In genomic region chr7:22681852-22682657, GRCh38 we compare ENCODE assay signal across 17 cellular contexts. TPM values are rescaled to one million over a fixed set of nuclear protein-coding genes. Genes with fewer than 3 reads are reported as not detected.
DNase-seq lines count a peak whose midpoint lies in the region; ATAC-seq and TF ChIP-seq lines count a peak whose summit lies in the region.
"Had no signal": no experiment of that assay in that cellular context is flagged by ENCODE, and none has a peak within 500 bp of the region (broad histone marks: within the 10 kb centered on the region; RNA-seq: fewer than 3 reads in every experiment).

No MANE protein-coding gene starts in this region.

- no peak for TF ChIP-seq CTCF in IMR-90 (conservative IDR thresholded peaks at IDR 0.05; ENCODE audit: low read depth, low read length)
- TF ChIP-seq CTCF in activated B cell treated with CpG ODN at 0.5 μM for 24 hours (IDR thresholded peaks at IDR 0.05) = no peak

- H2AK9ac ChIP-seq in IMR-90 (replicated peaks; ENCODE audit: low read depth, low read length, poor library complexity) = no peak overlapping the region

- TF ChIP-seq POLR2A in IMR-90 (IDR thresholded peaks at IDR 0.05; ENCODE audit: low read depth, low read length) = no peak

- TF ChIP-seq RAD21 in IMR-90 (IDR thresholded peaks at IDR 0.05; ENCODE audit: low read length) = no peak

- H2BK20ac ChIP-seq in IMR-90 (ENCODE audit: low read depth, low read length) = 0 out of 2 replicates have a peak overlapping the region, but pooled peaks have one; percentile 48

- no peak overlapping the region for H3K4me3 ChIP-seq in IMR-90 (ENCODE audit: insufficient read depth, low read depth, low read length)
- H3K4me3 ChIP-seq: Peyer's patch had no signal

- no peak overlapping the region for H3K27ac ChIP-seq in IMR-90 (ENCODE audit: insufficient read depth, low read length)
- H3K27ac ChIP-seq: Peyer's patch had no signal

- no peak overlapping the region for H2AFZ ChIP-seq in IMR-90 (replicated peaks; ENCODE audit: low read length, poor library complexity)

- peak overlapping the region; percentile 74; the same call in 1 of the 2 replicates for H3K14ac ChIP-seq in IMR-90 (replicated peaks; ENCODE audit: low read depth, low read length)

- H2BK15ac ChIP-seq in IMR-90 (ENCODE audit: low read depth, low read length) = 0 out of 3 replicates have a peak overlapping the region, but pooled peaks have one; percentile 43

- no peak overlapping the region for H2BK5ac ChIP-seq in IMR-90 (ENCODE audit: low read depth, low read length, poor library complexity, severe bottlenecking)

- H3K4me1 ChIP-seq in IMR-90 (ENCODE audit: control insufficient read depth, insufficient read depth, low read length) = peaks cover 3% of the 10 kb centered on the region; the same call in 1 of the 2 replicates
- H3K4me1 ChIP-seq: Peyer's patch had no signal

- peaks cover 70% of the 10 kb centered on the region for H3K4me1 Mint-ChIP-seq in activated naive CD4-positive, alpha-beta T cell treated with anti-CD3 and anti-CD28 coated beads, Interleukin-2, amount 10 ng/mL, durations not matched to agents 7 days and 5 days
- H3K4me1 Mint-ChIP-seq in activated B cell treated with CpG ODN at 0.5 μM for 24 hours = peaks cover 93% of the 10 kb centered on the region
- H3K4me1 Mint-ChIP-seq in stimulated activated memory B cell treated with anti-CD40 and anti-IgM and Interleukin-4, amounts not matched to agents 10 μg/mL and 1 μg/mL and 100 μg/mL, for 72 hours = peaks cover 57% of the 10 kb centered on the region
- H3K4me1 Mint-ChIP-seq in activated CD8-positive, alpha-beta memory T cell treated with anti-CD3 and anti-CD28 coated beads, Interleukin-2, amount 10 ng/mL, durations not matched to agents 7 days and 5 days = peaks cover 43% of the 10 kb centered on the region

- no peak overlapping the region for H3K4me2 ChIP-seq in IMR-90 (ENCODE audit: low read depth, low read length)

- peaks cover 32% of the 10 kb centered on the region for H3K36me3 Mint-ChIP-seq in activated naive CD4-positive, alpha-beta T cell treated with anti-CD3 and anti-CD28 coated beads, Interleukin-2, amount 10 ng/mL, durations not matched to agents 7 days and 5 days
- H3K36me3 Mint-ChIP-seq in activated B cell treated with CpG ODN at 0.5 μM for 24 hours (ENCODE audit: low read depth) = peaks cover 28% of the 10 kb centered on the region
- H3K36me3 Mint-ChIP-seq in stimulated activated memory B cell treated with anti-CD40 and anti-IgM and Interleukin-4, amounts not matched to agents 10 μg/mL and 1 μg/mL and 100 μg/mL, for 72 hours = peaks cover 6% of the 10 kb centered on the region
- H3K36me3 Mint-ChIP-seq in activated CD8-positive, alpha-beta memory T cell treated with anti-CD3 and anti-CD28 coated beads, Interleukin-2, amount 10 ng/mL, durations not matched to agents 7 days and 5 days = peaks cover 16% of the 10 kb centered on the region

- H2AK5ac ChIP-seq in IMR-90 (ENCODE audit: low read depth, low read length) = peak overlapping the region; percentile 77; the same call in 1 of the 2 replicates

- H3K9ac ChIP-seq in IMR-90 (ENCODE audit: low read depth, low read length) = no peak overlapping the region

- ATAC-seq in IMR-90 (ENCODE audit: low read depth) = 0 out of 2 replicates have a peak, but pooled peaks have one; percentile 17
- ATAC-seq in activated B cell treated with CpG ODN at 0.5 μM for 24 hours (ENCODE audit: low read depth) = no peak
- ATAC-seq in stimulated activated memory B cell treated with anti-CD40 and anti-IgM and Interleukin-4, amounts not matched to agents 10 μg/mL and 1 μg/mL and 100 μg/mL, for 72 hours = no peak
- no peak for ATAC-seq in activated CD8-positive, alpha-beta memory T cell treated with anti-CD3 and anti-CD28 coated beads, Interleukin-2, amount 10 ng/mL, durations not matched to agents 7 days and 5 days
- ATAC-seq: Right ventricle myocardium inferior had no signal

- POLR2A ChIA-PET in IMR-90 (lab: Charles Lee; ENCODE audit: unreplicated experiment) = interaction anchor here (0.6 kb wide), 1 partner anchor 321 kb away, joined by 3 read pairs; no protein-coding TSS in a partner anchor
- POLR2A ChIA-PET in activated B cell treated with CpG ODN at 0.5 μM for 24 hours (lab: Charles Lee) = interaction anchor here (1.1 to 2.6 kb wide), 6 partner anchors 14 to 45 kb away, joined by 3 to 15 read pairs (median 6); partner anchors contain the start of gene IL6

- no peak for DNase-seq in activated naive CD4-positive, alpha-beta T cell treated with anti-CD3 and anti-CD28 coated beads, Interleukin-2, amount 10 ng/mL, durations not matched to agents 7 days and 5 days
- DNase-seq in activated naive CD4-positive, alpha-beta T cell treated with anti-CD3 and anti-CD28 coated beads, Interleukin-2, amount 50 U/mL, for 16 hours = no peak
- DNase-seq in IMR-90 = no peak
- DNase-seq in activated B cell treated with CpG ODN at 0.5 μM for 24 hours = no peak
- DNase-seq in activated CD8-positive, alpha-beta memory T cell treated with anti-CD3 and anti-CD28 coated beads, Interleukin-2, amount 10 ng/mL, durations not matched to agents 7 days and 5 days = no peak
- DNase-seq in LoVo (ENCODE audit: low spot score) = no peak
- DNase-seq: COR-L47, EL, H9, NCI-H1048, NCI-H1436 treated with DMSO at 0.1 percent for 48 hours, Peyer's patch had no signal

- peak overlapping the region; percentile 13; the same call in 1 of the 2 replicates for H2BK120ac ChIP-seq in IMR-90 (ENCODE audit: low read depth, low read length)

- H4K20me1 ChIP-seq in IMR-90 (ENCODE audit: insufficient read depth, low read length) = no peaks in the 10 kb centered on the region

- peak overlapping the region; percentile 52; the same call in 1 of the 2 replicates for H3K18ac ChIP-seq in IMR-90 (ENCODE audit: low read depth, low read length)

- H3K9me1 ChIP-seq in IMR-90 (ENCODE audit: insufficient read depth, low read length) = no peaks in the 10 kb centered on the region; the same call in 1 of the 2 replicates

- peak overlapping the region; percentile 39 for H3K4ac ChIP-seq in IMR-90 (ENCODE audit: low read depth, low read length)

- H4K8ac ChIP-seq in IMR-90 (ENCODE audit: low read depth in 2 of 2, low read length in 2 of 2) = no peak overlapping the region

- H3K9me3 Mint-ChIP-seq in activated naive CD4-positive, alpha-beta T cell treated with anti-CD3 and anti-CD28 coated beads, Interleukin-2, amount 10 ng/mL, durations not matched to agents 7 days and 5 days = peaks cover 16% of the 10 kb centered on the region
- peaks cover 10% of the 10 kb centered on the region for H3K9me3 Mint-ChIP-seq in activated B cell treated with CpG ODN at 0.5 μM for 24 hours
- H3K9me3 Mint-ChIP-seq in stimulated activated memory B cell treated with anti-CD40 and anti-IgM and Interleukin-4, amounts not matched to agents 10 μg/mL and 1 μg/mL and 100 μg/mL, for 72 hours = peaks cover 5% of the 10 kb centered on the region
- peaks cover 5% of the 10 kb centered on the region for H3K9me3 Mint-ChIP-seq in activated CD8-positive, alpha-beta memory T cell treated with anti-CD3 and anti-CD28 coated beads, Interleukin-2, amount 10 ng/mL, durations not matched to agents 7 days and 5 days (ENCODE audit: low read depth)
- H3K9me3 Mint-ChIP-seq: H9 had no signal

- no peak overlapping the region for H3K56ac ChIP-seq in IMR-90 (ENCODE audit: extremely low read depth, insufficient read depth, low read length)

- H4K91ac ChIP-seq in IMR-90 (ENCODE audit: insufficient read depth, low read depth, low read length) = no peak overlapping the region

- no TSS peak for BruUV-seq in IMR-90 (replicated peaks; lab: Mats Ljungman, UMichigan)

- no peaks in the 10 kb centered on the region for H3K9me3 ChIP-seq in IMR-90 (ENCODE audit: control insufficient read depth, insufficient read depth, low read length)
- H3K9me3 ChIP-seq: Peyer's patch had no signal

- in situ Hi-C loops in IMR-90 (cut with MboI; ENCODE audit: low sequenced_read_pairs) = no loop called here

- H3K36me3 ChIP-seq in IMR-90 (ENCODE audit: control insufficient read depth, insufficient read depth, low read length) = no peaks in the 10 kb centered on the region
- H3K36me3 ChIP-seq: Peyer's patch had no signal

- no peaks in the 10 kb centered on the region for H3K79me1 ChIP-seq in IMR-90 (ENCODE audit: low read depth in 1 of 2, low read length in 2 of 2)

- H3K27ac Mint-ChIP-seq in activated naive CD4-positive, alpha-beta T cell treated with anti-CD3 and anti-CD28 coated beads, Interleukin-2, amount 10 ng/mL, durations not matched to agents 7 days and 5 days = peak overlapping the region; percentile 67
- H3K27ac Mint-ChIP-seq in activated B cell treated with CpG ODN at 0.5 μM for 24 hours = peak overlapping the region; percentile 51
- peak overlapping the region; percentile 7 for H3K27ac Mint-ChIP-seq in stimulated activated memory B cell treated with anti-CD40 and anti-IgM and Interleukin-4, amounts not matched to agents 10 μg/mL and 1 μg/mL and 100 μg/mL, for 72 hours
- no peak overlapping the region for H3K27ac Mint-ChIP-seq in activated CD8-positive, alpha-beta memory T cell treated with anti-CD3 and anti-CD28 coated beads, Interleukin-2, amount 10 ng/mL, durations not matched to agents 7 days and 5 days
- H3K27ac Mint-ChIP-seq: H9 had no signal

- intact Hi-C loops in IMR-90 (cut with micrococcal nuclease) = no loop called here
- intact Hi-C loops in activated B cell treated with CpG ODN at 0.5 μM for 24 hours (cut with micrococcal nuclease) = no loop called here

- no peaks in the 10 kb centered on the region for H3K27me3 ChIP-seq in IMR-90 (ENCODE audit: control insufficient read depth, insufficient read depth, low read length)
- H3K27me3 ChIP-seq: Peyer's patch had no signal

- no peak overlapping the region for H3K23ac ChIP-seq in IMR-90 (ENCODE audit: low read depth, low read length)

- dilution Hi-C loops in IMR-90 (cut with HindIII; ENCODE audit: low sequenced_read_pairs, unreplicated experiment) = no loop called here

- no peak overlapping the region for H3K4me3 Mint-ChIP-seq in activated naive CD4-positive, alpha-beta T cell treated with anti-CD3 and anti-CD28 coated beads, Interleukin-2, amount 10 ng/mL, durations not matched to agents 7 days and 5 days
- H3K4me3 Mint-ChIP-seq in activated B cell treated with CpG ODN at 0.5 μM for 24 hours = peak overlapping the region; percentile 36
- H3K4me3 Mint-ChIP-seq in stimulated activated memory B cell treated with anti-CD40 and anti-IgM and Interleukin-4, amounts not matched to agents 10 μg/mL and 1 μg/mL and 100 μg/mL, for 72 hours = no peak overlapping the region
- no peak overlapping the region for H3K4me3 Mint-ChIP-seq in activated CD8-positive, alpha-beta memory T cell treated with anti-CD3 and anti-CD28 coated beads, Interleukin-2, amount 10 ng/mL, durations not matched to agents 7 days and 5 days
- H3K4me3 Mint-ChIP-seq: CD14-positive monocyte, H9 had no signal

- no CpG with 5 or more reads among the region's 4 CpGs for WGBS in IMR-90 (ENCODE audit: extremely low coverage in 2 of 2, insufficient read length in 1 of 2), 2 experiments

- no peak overlapping the region for H4K5ac ChIP-seq in IMR-90 (ENCODE audit: low read depth, low read length)

- peaks cover 19% of the 10 kb centered on the region for H3K27me3 Mint-ChIP-seq in activated naive CD4-positive, alpha-beta T cell treated with anti-CD3 and anti-CD28 coated beads, Interleukin-2, amount 10 ng/mL, durations not matched to agents 7 days and 5 days
- no peaks in the 10 kb centered on the region for H3K27me3 Mint-ChIP-seq in activated B cell treated with CpG ODN at 0.5 μM for 24 hours
- no peaks in the 10 kb centered on the region for H3K27me3 Mint-ChIP-seq in stimulated activated memory B cell treated with anti-CD40 and anti-IgM and Interleukin-4, amounts not matched to agents 10 μg/mL and 1 μg/mL and 100 μg/mL, for 72 hours
- peaks cover 42% of the 10 kb centered on the region for H3K27me3 Mint-ChIP-seq in activated CD8-positive, alpha-beta memory T cell treated with anti-CD3 and anti-CD28 coated beads, Interleukin-2, amount 10 ng/mL, durations not matched to agents 7 days and 5 days

- CTCF ChIA-PET in activated naive CD4-positive, alpha-beta T cell treated with anti-CD3 and anti-CD28 coated beads, Interleukin-2, amount 10 ng/mL, durations not matched to agents 7 days and 5 days (lab: Charles Lee) = interaction anchor here (2.6 kb wide), 1 partner anchor 43 kb away, joined by 11 read pairs; no protein-coding TSS in a partner anchor
- CTCF ChIA-PET in IMR-90 (lab: Yijun Ruan, JAX) = interaction anchor here (0.7 kb wide), 1 partner anchor 45 kb away, joined by 5 read pairs; the partner anchor contains the start of gene IL6
- CTCF ChIA-PET in activated B cell treated with CpG ODN at 0.5 μM for 24 hours (lab: Charles Lee) = interaction anchor here (0.9 to 2.9 kb wide), 4 partner anchors 14 to 122 kb away, joined by 3 to 9 read pairs (median 4); no protein-coding TSS in a partner anchor
- CTCF ChIA-PET in activated CD8-positive, alpha-beta memory T cell treated with anti-CD3 and anti-CD28 coated beads, Interleukin-2, amount 10 ng/mL, durations not matched to agents 7 days and 5 days (lab: Charles Lee) = interaction anchor here (1.1 kb wide), 1 partner anchor 11 kb away, joined by 4 read pairs; no protein-coding TSS in a partner anchor

RNA-seq across cellular contexts. Expression of gene IL6, which starts 44.9 kb away (rescaled TPM):
- 15.2 and 18.3 TPM in 2 replicates for total RNA-seq in IMR-90 (2012; rRNA removed)
- polyA plus RNA-seq in IMR-90 (2012; rRNA removed) = 45.2 and 50.8 TPM in 2 replicates
- 52.3 and 73.8 TPM in 2 replicates for polyA plus RNA-seq in IMR-90 (2012; cell fraction: cytosol; rRNA removed)
- 136 and 310 TPM in 2 replicates for polyA plus RNA-seq in IMR-90 (2012; cell fraction: nucleus; rRNA removed; ENCODE audit: low replicate concordance)
- total RNA-seq in activated B cell treated with CpG ODN at 0.5 μM for 24 hours = 64.4 and 72.3 TPM in 2 replicates
- total RNA-seq in activated CD8-positive, alpha-beta memory T cell treated with anti-CD3 and anti-CD28 coated beads, Interleukin-2, amount 10 ng/mL, durations not matched to agents 7 days and 5 days = under 1 TPM in 1 of 2 experiments, not detected in 1; 0.66 TPM
- total RNA-seq: A673, HT-29 had no signal
